Comparison of ENCODE assay signal across 2 cellular contexts in the genomic region with DNA sequence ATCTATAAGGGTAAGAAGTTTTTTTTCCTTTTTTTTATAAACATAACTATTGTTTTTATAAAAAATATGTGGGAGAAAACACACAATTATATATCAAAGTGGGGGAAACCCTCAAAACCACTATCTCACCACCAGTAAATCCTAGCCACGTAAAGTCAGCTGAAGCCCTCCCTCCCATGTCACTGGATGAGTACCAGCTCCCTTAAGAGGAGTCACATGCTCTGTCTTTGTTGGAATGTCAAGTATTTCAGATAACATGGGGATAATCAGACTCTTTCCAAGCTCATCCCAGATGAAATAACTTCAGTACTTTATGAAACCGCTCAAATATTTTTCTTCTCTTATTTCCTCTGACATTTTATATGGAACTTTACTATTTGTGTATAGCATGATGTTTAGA.
TF ChIP-seq lines count a peak whose summit lies in the region.

No MANE protein-coding gene starts in this region.

TF ChIP-seq in HepG2, 621 proteins besides CTCF, POLR2A, EP300 and RAD21 (continues in another document):
- TF ChIP-seq MEIS2 (CRISPR knock-in tag; IDR thresholded peaks at IDR 0.05) (no peak), TEAD3 (CRISPR knock-in tag; optimal IDR thresholded peaks at IDR 0.05; ENCODE audit: borderline replicate concordance) (peak; percentile 56), KMT2B (CRISPR knock-in tag; IDR thresholded peaks at IDR 0.05) (no peak), ZNF644 (CRISPR knock-in tag; IDR thresholded peaks at IDR 0.05; ENCODE audit: low read depth) (no peak)
- TF ChIP-seq, protein P1, sequence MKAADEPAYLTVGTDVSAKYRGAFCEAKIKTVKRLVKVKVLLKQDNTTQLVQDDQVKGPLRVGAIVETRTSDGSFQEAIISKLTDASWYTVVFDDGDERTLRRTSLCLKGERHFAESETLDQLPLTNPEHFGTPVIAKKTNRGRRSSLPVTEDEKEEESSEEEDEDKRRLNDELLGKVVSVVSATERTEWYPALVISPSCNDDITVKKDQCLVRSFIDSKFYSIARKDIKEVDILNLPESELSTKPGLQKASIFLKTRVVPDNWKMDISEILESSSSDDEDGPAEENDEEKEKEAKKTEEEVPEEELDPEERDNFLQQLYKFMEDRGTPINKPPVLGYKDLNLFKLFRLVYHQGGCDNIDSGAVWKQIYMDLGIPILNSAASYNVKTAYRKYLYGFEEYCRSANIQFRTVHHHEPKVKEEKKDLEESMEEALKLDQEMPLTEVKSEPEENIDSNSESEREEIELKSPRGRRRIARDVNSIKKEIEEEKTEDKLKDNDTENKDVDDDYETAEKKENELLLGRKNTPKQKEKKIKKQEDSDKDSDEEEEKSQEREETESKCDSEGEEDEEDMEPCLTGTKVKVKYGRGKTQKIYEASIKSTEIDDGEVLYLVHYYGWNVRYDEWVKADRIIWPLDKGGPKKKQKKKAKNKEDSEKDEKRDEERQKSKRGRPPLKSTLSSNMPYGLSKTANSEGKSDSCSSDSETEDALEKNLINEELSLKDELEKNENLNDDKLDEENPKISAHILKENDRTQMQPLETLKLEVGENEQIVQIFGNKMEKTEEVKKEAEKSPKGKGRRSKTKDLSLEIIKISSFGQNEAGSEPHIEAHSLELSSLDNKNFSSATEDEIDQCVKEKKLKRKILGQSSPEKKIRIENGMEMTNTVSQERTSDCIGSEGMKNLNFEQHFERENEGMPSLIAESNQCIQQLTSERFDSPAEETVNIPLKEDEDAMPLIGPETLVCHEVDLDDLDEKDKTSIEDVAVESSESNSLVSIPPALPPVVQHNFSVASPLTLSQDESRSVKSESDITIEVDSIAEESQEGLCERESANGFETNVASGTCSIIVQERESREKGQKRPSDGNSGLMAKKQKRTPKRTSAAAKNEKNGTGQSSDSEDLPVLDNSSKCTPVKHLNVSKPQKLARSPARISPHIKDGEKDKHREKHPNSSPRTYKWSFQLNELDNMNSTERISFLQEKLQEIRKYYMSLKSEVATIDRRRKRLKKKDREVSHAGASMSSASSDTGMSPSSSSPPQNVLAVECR (CRISPR knock-in tag; IDR thresholded peaks at IDR 0.05; ENCODE audit: borderline replicate concordance) = no peak
- TF ChIP-seq, protein P2, sequence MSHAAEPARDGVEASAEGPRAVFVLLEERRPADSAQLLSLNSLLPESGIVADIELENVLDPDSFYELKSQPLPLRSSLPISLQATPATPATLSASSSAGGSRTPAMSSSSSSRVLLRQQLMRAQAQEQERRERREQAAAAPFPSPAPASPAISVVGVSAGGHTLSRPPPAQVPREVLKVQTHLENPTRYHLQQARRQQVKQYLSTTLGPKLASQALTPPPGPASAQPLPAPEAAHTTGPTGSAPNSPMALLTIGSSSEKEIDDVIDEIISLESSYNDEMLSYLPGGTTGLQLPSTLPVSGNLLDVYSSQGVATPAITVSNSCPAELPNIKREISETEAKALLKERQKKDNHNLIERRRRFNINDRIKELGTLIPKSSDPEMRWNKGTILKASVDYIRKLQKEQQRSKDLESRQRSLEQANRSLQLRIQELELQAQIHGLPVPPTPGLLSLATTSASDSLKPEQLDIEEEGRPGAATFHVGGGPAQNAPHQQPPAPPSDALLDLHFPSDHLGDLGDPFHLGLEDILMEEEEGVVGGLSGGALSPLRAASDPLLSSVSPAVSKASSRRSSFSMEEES (CRISPR knock-in tag; IDR thresholded peaks at IDR 0.05) = 0 out of 2 replicates have a peak, but pooled peaks have one; percentile 29
- TF ChIP-seq, protein P3, sequence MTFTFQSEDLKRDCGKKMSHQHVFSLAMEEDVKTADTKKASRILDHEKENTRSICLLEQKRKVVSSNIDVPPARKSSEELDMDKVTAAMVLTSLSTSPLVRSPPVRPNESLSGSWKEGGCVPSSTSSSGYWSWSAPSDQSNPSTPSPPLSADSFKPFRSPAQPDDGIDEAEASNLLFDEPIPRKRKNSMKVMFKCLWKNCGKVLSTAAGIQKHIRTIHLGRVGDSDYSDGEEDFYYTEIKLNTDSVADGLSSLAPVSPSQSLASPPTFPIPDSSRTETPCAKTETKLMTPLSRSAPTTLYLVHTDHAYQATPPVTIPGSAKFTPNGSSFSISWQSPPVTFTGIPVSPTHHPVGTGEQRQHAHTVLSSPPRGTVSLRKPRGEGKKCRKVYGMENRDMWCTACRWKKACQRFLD (CRISPR knock-in tag; IDR thresholded peaks at IDR 0.05; ENCODE audit: borderline replicate concordance) = no peak

TF ChIP-seq in H1, 55 proteins besides CTCF, POLR2A, EP300 and RAD21:
- TF ChIP-seq TEAD4 (IDR thresholded peaks at IDR 0.05; ENCODE audit: low read depth, low read length) (peak; percentile 94), JUN (IDR thresholded peaks at IDR 0.05; ENCODE audit: low read depth, low read length) (no peak)
TF ChIP-seq in H1: peak in this region for 1.
